In the genomic region with DNA sequence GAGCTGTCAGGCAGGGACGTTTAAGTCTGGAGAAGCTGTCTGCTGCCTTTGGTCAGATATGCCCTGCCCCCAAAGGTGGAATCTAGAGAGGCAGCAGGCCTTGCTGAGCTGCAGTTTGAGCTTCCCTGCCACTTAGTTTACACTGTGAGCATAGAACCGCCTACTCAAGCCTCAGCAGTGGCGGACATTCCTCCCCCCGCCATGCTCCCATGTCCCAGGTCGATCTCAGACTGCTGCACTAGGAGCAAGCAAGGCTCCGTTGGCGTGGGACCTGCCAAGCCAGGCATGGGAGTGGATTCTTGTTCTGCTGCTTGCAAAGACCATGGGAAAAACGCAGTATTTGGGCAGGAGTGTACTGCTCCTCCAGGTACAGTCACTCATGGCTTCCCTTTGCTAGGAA, we compare ENCODE assay signal across 35 cellular contexts. TPM values are rescaled to one million over a fixed set of nuclear protein-coding genes. Genes with fewer than 3 reads are reported as not detected.
"Had no signal": no experiment of that assay in that cellular context is flagged by ENCODE, and none has a peak within 500 bp of the region (broad histone marks: within the 10 kb centered on the region; RNA-seq: fewer than 3 reads in every experiment).

No MANE protein-coding gene starts in this region.

- H3K27me3 ChIP-seq: ascending aorta, breast epithelium, esophagus muscularis mucosa, foreskin keratinocyte, gastrocnemius medialis, heart right ventricle, hepatocyte had no signal

- H3K4me2 ChIP-seq: hepatocyte had no signal

- H3K4me1 Mint-ChIP-seq: activated CD8-positive, alpha-beta memory T cell treated with anti-CD3 and anti-CD28 coated beads, Interleukin-2, amount 10 ng/mL, durations not matched to agents 7 days and 5 days; activated naive CD8-positive, alpha-beta T cell treated with anti-CD3 and anti-CD28 coated beads, Interleukin-2, amount 10 ng/mL, durations not matched to agents 7 days and 5 days; brain; T-helper 17 cell; WTC11 had no signal

- H3K27ac Mint-ChIP-seq: activated CD4-positive, alpha-beta memory T cell treated with anti-CD3 and anti-CD28 coated beads for 36 hours; activated CD8-positive, alpha-beta memory T cell treated with anti-CD3 and anti-CD28 coated beads, Interleukin-2, amount 10 ng/mL, durations not matched to agents 7 days and 5 days; activated CD8-positive, alpha-beta T cell treated with anti-CD3 and anti-CD28 coated beads, Interleukin-2, amount 10 ng/mL, durations not matched to agents 7 days and 5 days; activated naive CD4-positive, alpha-beta T cell treated with anti-CD3 and anti-CD28 coated beads for 36 hours; activated naive CD4-positive, alpha-beta T cell treated with anti-CD3 and anti-CD28 coated beads, Interleukin-2, amount 50 U/mL, for 72 hours; activated naive CD8-positive, alpha-beta T cell treated with anti-CD3 and anti-CD28 coated beads, Interleukin-2, amount 10 ng/mL, durations not matched to agents 7 days and 5 days; activated T-helper 1 cell treated with anti-CD3 and anti-CD28 coated beads, Interleukin-12 subunit alpha, Interleukin-12 subunit beta, Interleukin-2, Interleukin-4 antibody, amounts not matched to agents 30 ng/mL and 10 ng/mL and 1 ng/mL, durations not matched to agents 14 hours and 24 hours and 36 hours; activated T-helper 2 cell treated with anti-CD3 and anti-CD28 coated beads, Interferon-gamma antibody, Interleukin-2, Interleukin-4, amounts not matched to agents 10 μg/mL and 5 μg/mL and 100 μg/mL, durations not matched to agents 14 hours and 24 hours and 36 hours; brain; T-helper 17 cell; T-helper 2 cell treated with Interferon-gamma antibody and Interleukin-4, amounts not matched to agents 5 μg/mL and 100 μg/mL, for 36 hours; WTC11 had no signal

- H3K27ac ChIP-seq: ascending aorta, breast epithelium, esophagus muscularis mucosa, foreskin keratinocyte, gastrocnemius medialis, heart right ventricle, hepatocyte, VCaP had no signal

- H3K9me3 ChIP-seq: ascending aorta, esophagus muscularis mucosa, gastrocnemius medialis had no signal

- FAIRE-seq: colon, TTC549 had no signal

- H3K4me1 ChIP-seq: ascending aorta, breast epithelium, esophagus muscularis mucosa, foreskin keratinocyte, gastrocnemius medialis, heart right ventricle had no signal

- H3K4me3 ChIP-seq: ascending aorta, breast epithelium, esophagus muscularis mucosa, gastrocnemius medialis, heart right ventricle, hepatocyte had no signal

- H2AFZ ChIP-seq: hepatocyte had no signal

- DNase-seq: activated CD4-positive, alpha-beta memory T cell treated with anti-CD3 and anti-CD28 coated beads for 36 hours; activated CD4-positive, alpha-beta T cell treated with anti-CD3 and anti-CD28 coated beads for 1 hour; activated CD4-positive, alpha-beta T cell treated with anti-CD3 and anti-CD28 coated beads for 4 hours; activated CD4-positive, alpha-beta T cell treated with anti-CD3 and anti-CD28 coated beads, Interleukin-2, amount 50 U/mL, for 1 hour; activated CD8-positive, alpha-beta memory T cell treated with anti-CD3 and anti-CD28 coated beads, Interleukin-2, amount 10 ng/mL, durations not matched to agents 7 days and 5 days; activated CD8-positive, alpha-beta memory T cell treated with anti-CD3 and anti-CD28 coated beads, Interleukin-2, amount 50 U/mL, for 4 hours; activated CD8-positive, alpha-beta T cell treated with anti-CD3 and anti-CD28 coated beads, Interleukin-2, amount 10 ng/mL, durations not matched to agents 7 days and 5 days; activated effector memory CD4-positive, alpha-beta T cell treated with anti-CD3 and anti-CD28 coated beads, Interleukin-2, amount 50 U/mL, for 16 hours; activated naive CD4-positive, alpha-beta T cell treated with anti-CD3 and anti-CD28 coated beads for 36 hours; activated naive CD8-positive, alpha-beta T cell treated with anti-CD3 and anti-CD28 coated beads, Interleukin-2, amount 10 ng/mL, durations not matched to agents 7 days and 5 days; activated T-cell treated with anti-CD3 and anti-CD28 coated beads, Interleukin-2, amount 50 U/mL, for 1 hour; activated T-cell treated with anti-CD3 and anti-CD28 coated beads, Interleukin-2, amount 50 U/mL, for 48 hours; caudate nucleus; cortex of kidney; dermis blood vessel endothelial cell; effector CD8-positive, alpha-beta T cell; foreskin keratinocyte; gastrocnemius medialis; heart right ventricle; T-helper 1 cell; T-helper 17 cell; T1000 had no signal

- H3K27me3 Mint-ChIP-seq: activated CD4-positive, alpha-beta memory T cell treated with anti-CD3 and anti-CD28 coated beads for 36 hours; activated CD8-positive, alpha-beta memory T cell treated with anti-CD3 and anti-CD28 coated beads, Interleukin-2, amount 10 ng/mL, durations not matched to agents 7 days and 5 days; brain; T-helper 17 cell had no signal

- H3K9me3 Mint-ChIP-seq: activated CD4-positive, alpha-beta memory T cell treated with anti-CD3 and anti-CD28 coated beads for 36 hours; activated T-helper 1 cell treated with anti-CD3 and anti-CD28 coated beads, Interleukin-12 subunit alpha, Interleukin-12 subunit beta, Interleukin-2, Interleukin-4 antibody, amounts not matched to agents 30 ng/mL and 10 ng/mL and 1 ng/mL, durations not matched to agents 14 hours and 24 hours and 36 hours; activated T-helper 2 cell treated with anti-CD3 and anti-CD28 coated beads, Interferon-gamma antibody, Interleukin-2, Interleukin-4, amounts not matched to agents 10 μg/mL and 5 μg/mL and 100 μg/mL, durations not matched to agents 14 hours and 24 hours and 36 hours; WTC11 had no signal

- ATAC-seq: activated CD8-positive, alpha-beta memory T cell treated with anti-CD3 and anti-CD28 coated beads, Interleukin-2, amount 10 ng/mL, durations not matched to agents 7 days and 5 days; activated CD8-positive, alpha-beta T cell treated with anti-CD3 and anti-CD28 coated beads, Interleukin-2, amount 10 ng/mL, durations not matched to agents 7 days and 5 days; activated naive CD4-positive, alpha-beta T cell treated with anti-CD3 and anti-CD28 coated beads, Interleukin-2, amount 50 U/mL, for 72 hours; foreskin keratinocyte; gastrocnemius medialis; heart right ventricle; T-helper 17 cell; WTC11 had no signal

- H3K4me3 Mint-ChIP-seq: activated CD4-positive, alpha-beta memory T cell treated with anti-CD3 and anti-CD28 coated beads for 36 hours; activated CD8-positive, alpha-beta memory T cell treated with anti-CD3 and anti-CD28 coated beads, Interleukin-2, amount 10 ng/mL, durations not matched to agents 7 days and 5 days; activated CD8-positive, alpha-beta T cell treated with anti-CD3 and anti-CD28 coated beads, Interleukin-2, amount 10 ng/mL, durations not matched to agents 7 days and 5 days; activated naive CD4-positive, alpha-beta T cell treated with anti-CD3 and anti-CD28 coated beads for 36 hours; activated naive CD8-positive, alpha-beta T cell treated with anti-CD3 and anti-CD28 coated beads, Interleukin-2, amount 10 ng/mL, durations not matched to agents 7 days and 5 days; activated T-helper 1 cell treated with anti-CD3 and anti-CD28 coated beads, Interleukin-12 subunit alpha, Interleukin-12 subunit beta, Interleukin-2, Interleukin-4 antibody, amounts not matched to agents 30 ng/mL and 10 ng/mL and 1 ng/mL, durations not matched to agents 14 hours and 24 hours and 36 hours; brain; T-helper 17 cell; T-helper 2 cell treated with Interferon-gamma antibody and Interleukin-4, amounts not matched to agents 5 μg/mL and 100 μg/mL, for 36 hours; WTC11 had no signal

- H3K79me2 ChIP-seq: hepatocyte had no signal

- H3K36me3 ChIP-seq: ascending aorta, breast epithelium, esophagus muscularis mucosa, gastrocnemius medialis, heart right ventricle had no signal

RNA-seq across cellular contexts. Expression of gene PLK4, which starts 24.3 kb away (rescaled TPM):
- total RNA-seq: ascending aorta had no signal
